ENCODE assay signal across 8 cellular contexts in genomic region chr2:70789304-70790078, GRCh38. TPM values are rescaled to one million over a fixed set of nuclear protein-coding genes. Genes with fewer than 3 reads are reported as not detected.
DNase-seq lines count a peak whose midpoint lies in the region; ATAC-seq lines count a peak whose summit lies in the region.

No MANE protein-coding gene starts in this region.

- WGBS in iPS DF 6.9 (ENCODE audit: insufficient coverage, insufficient read length): no CpG with 5 or more reads among the region's 32 CpGs

- H3K27ac ChIP-seq in iPS DF 6.9 (ENCODE audit: low read length) (no peak overlapping the region), skeletal muscle tissue (ENCODE audit: low read depth, low read length) (no peak overlapping the region)

- ATAC-seq in T-helper 17 cell (peak; percentile 80), HG02763 (IDR thresholded peaks at IDR 0.05; ENCODE audit: unreplicated experiment) (no peak), HG03159 (IDR thresholded peaks at IDR 0.05; ENCODE audit: unreplicated experiment) (no peak)

- peaks cover 4% of the 10 kb centered on the region for H3K36me3 Mint-ChIP-seq in T-helper 17 cell (ENCODE audit: low read depth)

- H3K4me1 Mint-ChIP-seq in T-helper 17 cell: peaks cover 11% of the 10 kb centered on the region

- H3K4me3 ChIP-seq in iPS DF 6.9 (ENCODE audit: low read length) (no peak overlapping the region), skeletal muscle tissue (ENCODE audit: low read length in 3 of 3) (peak overlapping the region in 2 of 3 donors; percentile 49 to 57)

- no peaks in the 10 kb centered on the region for H3K36me3 ChIP-seq in iPS DF 6.9 (ENCODE audit: control insufficient read depth, insufficient read depth, low read length)
- no peaks in the 10 kb centered on the region for H3K36me3 ChIP-seq in skeletal muscle tissue (ENCODE audit: control insufficient read depth in 3 of 3, insufficient read depth in 3 of 3, low read length in 3 of 3)

- H3K27me3 Mint-ChIP-seq in T-helper 17 cell: peaks cover 76% of the 10 kb centered on the region

- H3K4me3 Mint-ChIP-seq in T-helper 17 cell: peak overlapping the region; percentile 88

- peak; percentile 94 for DNase-seq in ELF-1 (ENCODE audit: low read depth, low spot score)
- DNase-seq in NCI-H1092 (lab: John Stamatoyannopoulos, UW): peak; percentile 47
- peak in 2 of 3 donors; percentile 12 to 37 for DNase-seq in T-helper 17 cell
- peak; percentile 80 for DNase-seq in astrocyte of the hippocampus (ENCODE audit: low read depth, low spot score)
- DNase-seq in iPS DF 6.9 (ENCODE audit: low read depth, low spot score): peak; percentile 73

- H3K27me3 ChIP-seq in iPS DF 6.9 (ENCODE audit: control insufficient read depth, insufficient read depth, low read length) (peaks cover 34% of the 10 kb centered on the region), skeletal muscle tissue (ENCODE audit: control insufficient read depth in 3 of 3, insufficient read depth in 3 of 3, low read length in 3 of 3) (peaks cover 36 to 51% (median 51%) of the 10 kb centered on the region in 3 donors)

- H3K9ac ChIP-seq in skeletal muscle tissue (ENCODE audit: low read depth in 1 of 3, low read length in 3 of 3): peak overlapping the region in 1 of 3 donors; percentile 23

- no peak overlapping the region for H3K27ac Mint-ChIP-seq in T-helper 17 cell

- no peaks in the 10 kb centered on the region for H3K9me3 ChIP-seq in T-helper 17 cell (ENCODE audit: control insufficient read depth, low read length, poor library complexity, severe bottlenecking)
- no peaks in the 10 kb centered on the region for H3K9me3 ChIP-seq in iPS DF 6.9 (ENCODE audit: control insufficient read depth, insufficient read depth, low read length)
- no peaks in the 10 kb centered on the region for H3K9me3 ChIP-seq in skeletal muscle tissue (ENCODE audit: control insufficient read depth in 3 of 3, low read length in 3 of 3)

- H3K4me1 ChIP-seq in iPS DF 6.9 (ENCODE audit: control insufficient read depth, insufficient read depth, low read length) (no peaks in the 10 kb centered on the region), skeletal muscle tissue (ENCODE audit: control insufficient read depth in 3 of 3, insufficient read depth in 3 of 3, low read length in 3 of 3) (peaks cover 0 to 11% (median 11%) of the 10 kb centered on the region in 3 donors)

RNA-seq across cellular contexts. Expression of gene FIGLA, which starts 1.0 kb away (rescaled TPM):
- total RNA-seq in T-helper 17 cell: not detected
- not detected for total RNA-seq in skeletal muscle tissue

RNA-seq across cellular contexts. Expression of gene ADD2, which starts 21.5 kb away (rescaled TPM):
- total RNA-seq in T-helper 17 cell (1 to 10 TPM in 1 of 2 donors, under 1 TPM in 1; 0.34 to 1.3 TPM), skeletal muscle tissue (2.6 TPM)

RNA-seq across cellular contexts. Expression of gene CLEC4F, which starts 30.9 kb away (rescaled TPM):
- total RNA-seq in T-helper 17 cell: under 1 TPM in 1 of 2 donors, not detected in 1; 0.15 TPM
- total RNA-seq in skeletal muscle tissue: not detected

RNA-seq across cellular contexts. Expression of gene CD207, which starts 46.1 kb away (rescaled TPM):
- total RNA-seq in T-helper 17 cell (under 1 TPM in 1 of 2 donors, not detected in 1; 0.23 TPM), skeletal muscle tissue (under 0.01 TPM)

Comparison
In these comparisons a context has a peak if more than half of its experiments do, and no peak if none do; other contexts are left out.
1. DNase-seq: peak in every context shown above with its lines; median percentile 94 in ELF-1; 80 in astrocyte of the hippocampus; 73 in iPS DF 6.9; 47 in NCI-H1092; 24 in T-helper 17 cell.